In the genomic region with DNA sequence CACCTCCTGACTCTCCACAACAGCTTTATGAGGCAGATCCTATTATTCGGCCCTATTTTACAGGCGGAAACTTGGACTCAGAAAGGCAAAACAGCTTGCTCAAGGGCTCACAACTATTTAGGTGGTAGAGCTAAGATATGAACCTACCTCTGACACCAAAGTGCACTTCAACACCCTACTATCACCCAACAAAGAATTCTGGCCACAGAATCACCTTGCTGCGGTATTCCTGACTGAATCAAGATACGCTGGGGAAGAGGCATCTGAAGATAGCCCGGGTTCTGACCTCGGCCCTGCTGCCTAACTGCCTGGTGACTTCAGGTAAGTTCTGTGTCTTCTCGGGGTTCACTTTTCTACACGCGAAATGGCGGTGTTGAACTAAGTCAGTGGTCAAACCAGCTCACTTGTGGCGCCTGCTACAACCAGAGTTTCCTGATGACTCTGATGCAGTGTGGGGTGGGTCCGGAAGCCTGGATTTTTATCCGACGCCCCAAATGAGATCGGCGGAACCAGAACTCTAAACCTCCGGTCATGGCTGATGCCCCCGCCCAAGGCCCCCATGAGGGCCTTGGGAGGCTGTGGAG, we compare ENCODE assay signal across 8 cellular contexts. TPM values are rescaled to one million over a fixed set of nuclear protein-coding genes. Genes with fewer than 3 reads are reported as not detected.
A peak's percentile ranks its signal among the peaks of the same experiment; 100 is the strongest.
DNase-seq lines count a peak whose midpoint lies in the region; ATAC-seq and TF ChIP-seq lines count a peak whose summit lies in the region.

No MANE protein-coding gene starts in this region.

- H3K27me3 ChIP-seq in A673 (replicated peaks; ENCODE audit: insufficient read depth, low read depth, low read length, poor library complexity) = no peaks in the 10 kb centered on the region
- no peaks in the 10 kb centered on the region for H3K27me3 ChIP-seq in left lung
- H3K27me3 ChIP-seq in tibial nerve = no peaks in the 10 kb centered on the region

- intact Hi-C loops in A673 (cut with micrococcal nuclease; ENCODE audit: unreplicated experiment) (no loop called here), left lung (cut with DNase I) (no loop called here)

- peaks cover 19% of the 10 kb centered on the region for H3K4me1 ChIP-seq in A673 (ENCODE audit: insufficient read depth, low read length, poor library complexity, severe bottlenecking)
- H3K4me1 ChIP-seq in left lung = peaks cover 23 to 58% of the 10 kb centered on the region in 2 donors
- H3K4me1 ChIP-seq in tibial nerve = peaks cover 0 to 82% (median 19%) of the 10 kb centered on the region in 4 donors

- TF ChIP-seq EP300 in tibial nerve (IDR thresholded peaks at IDR 0.05) = no peak

- TF ChIP-seq CTCF in A673 (conservative IDR thresholded peaks at IDR 0.05; ENCODE audit: low read depth, low read length) (no peak), left lung (IDR thresholded peaks at IDR 0.05) (no peak), tibial nerve (IDR thresholded peaks at IDR 0.05) (no peak)

- no peaks in the 10 kb centered on the region for H3K9me3 ChIP-seq in A673 (ENCODE audit: low read depth, low read length, poor library complexity, severe bottlenecking)
- H3K9me3 ChIP-seq in left lung = no peaks in the 10 kb centered on the region
- no peaks in the 10 kb centered on the region for H3K9me3 ChIP-seq in tibial nerve

- no peak for TF ChIP-seq POLR2A in tibial nerve (IDR thresholded peaks at IDR 0.05)

- H3K36me3 Mint-ChIP-seq in activated naive CD8-positive, alpha-beta T cell treated with anti-CD3 and anti-CD28 coated beads for 36 hours = peaks cover 7% of the 10 kb centered on the region

- H3K27me3 Mint-ChIP-seq in activated naive CD8-positive, alpha-beta T cell treated with anti-CD3 and anti-CD28 coated beads for 36 hours = no peaks in the 10 kb centered on the region

- H3K4me1 Mint-ChIP-seq in activated naive CD8-positive, alpha-beta T cell treated with anti-CD3 and anti-CD28 coated beads for 36 hours = peaks cover 16% of the 10 kb centered on the region

- no TSS peak for BruUV-seq in A673 (replicated peaks; lab: Mats Ljungman, UMichigan)

- H3K4me3 ChIP-seq in A673 (ENCODE audit: low read depth, low read length, poor library complexity, severe bottlenecking) = peak overlapping the region; percentile 65
- H3K4me3 ChIP-seq in left lung = peak overlapping the region; percentile 70 to 72
- peak overlapping the region; percentile 80 to 93 (median 84) for H3K4me3 ChIP-seq in tibial nerve

- no peaks in the 10 kb centered on the region for H3K9me3 Mint-ChIP-seq in activated naive CD8-positive, alpha-beta T cell treated with anti-CD3 and anti-CD28 coated beads for 36 hours

- H3K27ac Mint-ChIP-seq in activated naive CD8-positive, alpha-beta T cell treated with anti-CD3 and anti-CD28 coated beads for 36 hours = peak overlapping the region; percentile 99

- H3K27ac ChIP-seq in A673 (ENCODE audit: low read depth, low read length, poor library complexity, severe bottlenecking) (peak overlapping the region; percentile 93), left lung (peak overlapping the region; percentile 97 to 98), tibial nerve (peak overlapping the region; percentile 96 to 98 (median 97))

- WGBS in tibial nerve, 2 donors = 6 to 7% methylated on average over 14 to 17 of the region's 18 CpGs

- CTCF ChIA-PET in A673 (lab: Charles Lee) = no interaction called here

- ATAC-seq in GM21717 (IDR thresholded peaks at IDR 0.05; ENCODE audit: unreplicated experiment) = peak; percentile 4
- no peak for ATAC-seq in left lung
- ATAC-seq in left lobe of liver = no peak

- peak overlapping the region; percentile 91 for H3K4me3 Mint-ChIP-seq in activated naive CD8-positive, alpha-beta T cell treated with anti-CD3 and anti-CD28 coated beads for 36 hours

- DNase-seq in A673 (ENCODE audit: low spot score) (no peak), left lung (no peak), tibial nerve (ENCODE audit: low spot score in 2 of 2) (no peak), left lobe of liver (ENCODE audit: low spot score) (no peak), NOMO-1 (lab: John Stamatoyannopoulos, UW; ENCODE audit: unreplicated experiment in 2 of 2) (no peak)
- no peak for DNase-seq in activated naive CD8-positive, alpha-beta T cell treated with anti-CD3 and anti-CD28 coated beads for 36 hours
- no peak for DNase-seq in stimulated activated CD4-positive, alpha-beta T cell treated with anti-CD3 and anti-CD28 coated beads, Interleukin-2, amount 100 ng/mL, for 48 hours

- POLR2A ChIA-PET in A673 (lab: Charles Lee; ENCODE audit: low non-redundant PET) = no interaction called here

- H3K36me3 ChIP-seq in A673 (ENCODE audit: insufficient read depth, low read length, poor library complexity, severe bottlenecking) (no peaks in the 10 kb centered on the region), left lung (no peaks in the 10 kb centered on the region), tibial nerve (no peaks in the 10 kb centered on the region)

RNA-seq across cellular contexts. Expression of gene PEF1, which starts 0.6 kb away (rescaled TPM):
- total RNA-seq in A673 (2021) (56.3 and 57.9 TPM in 2 replicates), left lung (10 to 100 TPM; 70.3 to 75.8 TPM), tibial nerve (100 to 1,000 TPM in 1 of 4 donors, 10 to 100 TPM in 3; 62.5 to 108 (median 89.7) TPM), left lobe of liver (24.3 TPM)
- total RNA-seq in activated naive CD8-positive, alpha-beta T cell treated with anti-CD3 and anti-CD28 coated beads for 36 hours = 10 to 100 TPM; 61.4 to 61.6 TPM

RNA-seq across cellular contexts. Expression of gene HCRTR1, which starts 26.6 kb away (rescaled TPM):
- total RNA-seq in A673 (2021) = not detected in 2 replicates
- not detected for total RNA-seq in activated naive CD8-positive, alpha-beta T cell treated with anti-CD3 and anti-CD28 coated beads for 36 hours
- not detected for total RNA-seq in left lung
- 1 to 10 TPM in 1 of 4 donors, under 1 TPM in 1, not detected in 2; 0.21 to 2.5 TPM for total RNA-seq in tibial nerve
- total RNA-seq in left lobe of liver = not detected

RNA-seq across cellular contexts. Expression of gene COL16A1, which starts 59.7 kb away (rescaled TPM):
- 26.6 and 35.7 TPM in 2 replicates for total RNA-seq in A673 (2021)
- under 1 TPM; 0.36 to 0.93 TPM for total RNA-seq in activated naive CD8-positive, alpha-beta T cell treated with anti-CD3 and anti-CD28 coated beads for 36 hours
- total RNA-seq in left lung = 100 to 1,000 TPM in 1 of 2 donors, 10 to 100 TPM in 1; 64.8 to 116 TPM
- total RNA-seq in tibial nerve = 100 to 1,000 TPM; 147 to 311 (median 212) TPM
- 1.9 TPM for total RNA-seq in left lobe of liver
